In genomic region chr15:51200791-51201190, GRCh38 we compare ENCODE assay signal across 22 cellular contexts.
"Had no signal": no experiment of that assay in that cellular context is flagged by ENCODE, and none has a peak within 500 bp of the region (broad histone marks: within the 10 kb centered on the region; RNA-seq: fewer than 3 reads in every experiment).

No MANE protein-coding gene starts in this region.

- ATAC-seq: effector memory CD8-positive, alpha-beta T cell; foreskin keratinocyte; left cardiac atrium; lower lobe of right lung; pancreas; right cardiac atrium had no signal

- H3K36me3 ChIP-seq: esophagus squamous epithelium, left ventricle myocardium inferior, lower lobe of right lung, pancreas, stomach had no signal

- DNase-seq: effector memory CD8-positive, alpha-beta T cell; esophagus squamous epithelium; foreskin keratinocyte; head of caudate nucleus; kidney; left cardiac atrium; left ventricle myocardium inferior; lower lobe of right lung; mesendoderm; naive B cell; occipital lobe; pancreas; right cardiac atrium; small intestine; stimulated activated CD4-positive, alpha-beta T cell treated with anti-CD3 and anti-CD28 coated beads, Interleukin-12 subunit alpha, Interleukin-12 subunit beta, amount 100 ng/mL, for 4 hours; stimulated activated naive CD4-positive, alpha-beta T cell; stomach; substantia nigra; trophoblast cell had no signal

- H3K4me3 ChIP-seq: esophagus squamous epithelium, hepatocyte, left ventricle myocardium inferior, lower lobe of right lung, pancreas, stomach had no signal

- H3K27me3 ChIP-seq: pancreas had no signal

- H3K27ac Mint-ChIP-seq: effector memory CD8-positive, alpha-beta T cell; naive B cell; nephron; progenitor cell of endocrine pancreas had no signal

- H3K27ac ChIP-seq: esophagus squamous epithelium, foreskin keratinocyte, hepatocyte, left ventricle myocardium inferior, lower lobe of right lung, pancreas, stomach had no signal

- H3K4me1 Mint-ChIP-seq: naive B cell, nephron had no signal

- H3K4me2 ChIP-seq: hepatocyte had no signal

- H3K9me3 ChIP-seq: esophagus squamous epithelium, left ventricle myocardium inferior, lower lobe of right lung, pancreas, stomach had no signal

- H3K36me3 Mint-ChIP-seq: naive B cell had no signal

- H2AFZ ChIP-seq: hepatocyte had no signal

- H3K4me3 Mint-ChIP-seq: effector memory CD8-positive, alpha-beta T cell; naive B cell; nephron had no signal

- H3K4me1 ChIP-seq: esophagus squamous epithelium, foreskin keratinocyte, left ventricle myocardium inferior, lower lobe of right lung, stomach had no signal

- H3K9me3 Mint-ChIP-seq: effector memory CD8-positive, alpha-beta T cell; naive B cell; nephron had no signal

- H3K79me2 ChIP-seq: hepatocyte had no signal
